ENCODE assay signal across 34 cellular contexts in the genomic region with DNA sequence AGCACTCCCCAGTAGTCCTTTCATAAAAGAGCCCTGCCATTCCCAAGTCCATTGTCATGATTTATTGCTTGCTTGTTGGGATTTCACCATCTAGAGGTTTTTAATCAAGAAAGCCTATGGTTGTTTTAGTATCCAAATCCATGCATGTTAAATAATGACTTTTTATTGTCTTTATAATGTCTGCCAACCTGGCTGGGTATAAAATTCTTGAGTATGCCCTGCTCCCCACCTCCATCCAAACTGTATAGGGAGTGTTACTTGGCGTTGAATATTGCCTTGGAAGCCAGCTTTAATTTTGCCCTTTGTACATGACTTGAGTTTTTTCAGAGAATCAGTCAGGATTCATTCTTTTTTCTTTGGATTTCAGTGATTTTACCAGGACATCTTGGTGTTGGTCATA. TPM values are rescaled to one million over a fixed set of nuclear protein-coding genes. Genes with fewer than 3 reads are reported as not detected.
DNase-seq lines count a peak whose midpoint lies in the region; ATAC-seq, FAIRE-seq and TF ChIP-seq lines count a peak whose summit lies in the region.
"Had no signal": no experiment of that assay in that cellular context is flagged by ENCODE, and none has a peak within 500 bp of the region (broad histone marks: within the 10 kb centered on the region; RNA-seq: fewer than 3 reads in every experiment).

No MANE protein-coding gene starts in this region.

- FAIRE-seq in HepG2 (lab: Jason Lieb, UNC): no peak
- FAIRE-seq in D721Med (lab: Jason Lieb, UNC): peak; percentile 53
- FAIRE-seq in K562 (lab: Jason Lieb, UNC): no peak
- FAIRE-seq: A204.1, A549 had no signal

- no peak for TF ChIP-seq RAD21 in HepG2 (CRISPR knock-in tag; IDR thresholded peaks at IDR 0.05)
- no peak for TF ChIP-seq RAD21 in K562 (CRISPR knock-in tag; conservative IDR thresholded peaks at IDR 0.05 in 1 of 2, IDR thresholded peaks at IDR 0.05 in 1 of 2)

- in situ Hi-C loops in HepG2 (cut with HindIII; ENCODE audit: extremely low pct_ligation_motif_present, low pct_unique_long_range_greater_than_20kb) (no loop called here), K562 (cut with MboI) (no loop called here)

- no peak for DNase-seq in HepG2 (ENCODE audit: low spot score)
- DNase-seq in right lobe of liver: no peak
- no peak for DNase-seq in D721Med (ENCODE audit: insufficient read length, low spot score)
- no peak for DNase-seq in HEK293T (ENCODE audit: extremely low spot score)
- no peak for DNase-seq in K562 (ENCODE audit: extremely low read depth in 1 of 4, low spot score in 3 of 4)
- no peak for DNase-seq in effector memory CD4-positive, alpha-beta T cell
- no peak for DNase-seq in cardiac septum (ENCODE audit: low spot score)
- no peak for DNase-seq in kidney tubule cell (ENCODE audit: low spot score)
- DNase-seq: 8988T; ACHN; AML-193; BE2C; C1 segment of cervical spinal cord; Caco-2; Calu3; CD4-positive, alpha-beta memory T cell; CD4-positive, alpha-beta T cell; CD4-positive, CD25-positive, alpha-beta regulatory T cell; CD8-positive, alpha-beta memory T cell; CD8-positive, alpha-beta T cell; COR-L47; DMS 273 treated with DMSO at 0.1 percent for 48 hours; DMS153; DMS53; DMS79; DMS79 treated with DMSO at 0.1 percent for 48 hours; DND-41; EL had no signal

- H3K36me3 ChIP-seq in HepG2 (replicated peaks in 1 of 2; ENCODE audit: control insufficient read depth in 1 of 2, insufficient read depth in 2 of 2, low read length in 2 of 2) (no peaks in the 10 kb centered on the region), right lobe of liver (no peaks in the 10 kb centered on the region), K562 (ENCODE audit: control insufficient read depth, insufficient read depth, low read length) (no peaks in the 10 kb centered on the region)
- no peaks in the 10 kb centered on the region for H3K36me3 ChIP-seq in effector memory CD4-positive, alpha-beta T cell (ENCODE audit: control insufficient read depth, insufficient read depth, low read length)
- H3K36me3 ChIP-seq: BE2C had no signal

- intact Hi-C loops in HepG2 (cut with micrococcal nuclease; ENCODE audit: unreplicated experiment) (no loop called here), right lobe of liver (cut with DNase I) (no loop called here), K562 (cut with micrococcal nuclease) (no loop called here), cardiac septum (cut with DNase I) (no loop called here)

- ATAC-seq in HepG2 (no peak), right lobe of liver (no peak), K562 (no peak)
- ATAC-seq: A549; CD8-positive, alpha-beta T cell had no signal

- H3K4me3 ChIP-seq in HepG2 (replicated peaks in 1 of 3; ENCODE audit: insufficient read depth in 1 of 3, low read depth in 2 of 3, low read length in 3 of 3) (no peak overlapping the region), right lobe of liver (no peak overlapping the region), K562 (no peak overlapping the region)
- no peak overlapping the region for H3K4me3 ChIP-seq in effector memory CD4-positive, alpha-beta T cell (ENCODE audit: insufficient read depth, low read depth, low read length, poor library complexity, severe bottlenecking)
- H3K4me3 ChIP-seq: A549; BLaER1; BLaER1 treated with 17β-estradiol and CSF1 and Interleukin-3, amounts not matched to agents 10 nM and 100 nM had no signal

- H3K4me2 ChIP-seq in HepG2 (ENCODE audit: low read depth, low read length) (no peak overlapping the region), K562 (ENCODE audit: insufficient read depth, low read length) (no peak overlapping the region)
- H3K4me2 ChIP-seq: A549; BLaER1; BLaER1 treated with 17β-estradiol and CSF1 and Interleukin-3, amounts not matched to agents 10 nM and 100 nM had no signal

- POLR2A ChIA-PET in HepG2 (lab: Yijun Ruan, JAX): no interaction called here
- POLR2A ChIA-PET in HEK293T (lab: Yijun Ruan, JAX): no interaction called here
- POLR2A ChIA-PET in K562 (lab: Yijun Ruan, JAX): no interaction called here

- H3K27me3 ChIP-seq in HepG2 (ENCODE audit: control insufficient read depth in 1 of 2, insufficient read depth in 2 of 2, low read length in 2 of 2) (no peaks in the 10 kb centered on the region), right lobe of liver (no peaks in the 10 kb centered on the region), K562 (ENCODE audit: control insufficient read depth in 2 of 2, insufficient read depth in 2 of 2, low read length in 2 of 2) (peaks cover 4 to 11% of the 10 kb centered on the region in 2 experiments; a peak in 3 of 5 replicates)
- H3K27me3 ChIP-seq in effector memory CD4-positive, alpha-beta T cell (replicated peaks; ENCODE audit: control insufficient read depth, insufficient read depth, low read length, poor library complexity, severe bottlenecking): no peaks in the 10 kb centered on the region
- H3K27me3 ChIP-seq: BE2C; BLaER1; BLaER1 treated with 17β-estradiol and CSF1 and Interleukin-3, amounts not matched to agents 10 nM and 100 nM had no signal

- WGBS in HepG2 (ENCODE audit: low lambda C conversion rate): 89% methylated on average over 1 of the region's 1 CpG
- 82% methylated on average over 1 of the region's 1 CpG for WGBS in right lobe of liver (ENCODE audit: insufficient coverage, low coverage, low lambda C conversion rate, missing lambda C conversion rate)
- 0% methylated on average over 1 of the region's 1 CpG for WGBS in K562 (ENCODE audit: insufficient coverage, low coverage, missing lambda C conversion rate)

- CTCF ChIA-PET in HepG2 (lab: Yijun Ruan, JAX; ENCODE audit: low intra/inter-chr PET ratio, low total read pairs) (no interaction called here), HEK293T (lab: Yijun Ruan, JAX) (no interaction called here), K562 (lab: Yijun Ruan, JAX; ENCODE audit: low intra/inter-chr PET ratio) (no interaction called here)

- H3K79me2 ChIP-seq in HepG2 (ENCODE audit: insufficient read depth, low read length): no peaks in the 10 kb centered on the region
- H3K79me2 ChIP-seq in K562 (ENCODE audit: control insufficient read depth, insufficient read depth, low read length): no peaks in the 10 kb centered on the region

- no peak for TF ChIP-seq POLR2A in HepG2 (IDR thresholded peaks at IDR 0.05; ENCODE audit: insufficient read depth in 1 of 2, low read depth in 2 of 2, low read length in 2 of 2)
- no peak for TF ChIP-seq POLR2A in right lobe of liver (IDR thresholded peaks at IDR 0.05)
- no peak for TF ChIP-seq POLR2A in K562 (conservative IDR thresholded peaks at IDR 0.05)

- no peak overlapping the region for H3K9ac ChIP-seq in HepG2 (ENCODE audit: insufficient read depth, low read depth, low read length)
- H3K9ac ChIP-seq in K562 (ENCODE audit: insufficient read depth in 1 of 2, low read depth in 2 of 2, low read length in 2 of 2): no peak overlapping the region
- H3K9ac ChIP-seq: BLaER1; BLaER1 treated with 17β-estradiol and CSF1 and Interleukin-3, amounts not matched to agents 10 nM and 100 nM had no signal

- no peaks in the 10 kb centered on the region for H4K20me1 ChIP-seq in HepG2 (ENCODE audit: insufficient read depth, low read length)
- no peaks in the 10 kb centered on the region for H4K20me1 ChIP-seq in K562 (replicated peaks; ENCODE audit: control insufficient read depth, insufficient read depth, low read length)
- H4K20me1 ChIP-seq: BLaER1 had no signal

- TF ChIP-seq EP300 in HepG2 (IDR thresholded peaks at IDR 0.05; ENCODE audit: low read depth in 2 of 2, low read length in 2 of 2): no peak
- TF ChIP-seq EP300 in HepG2 (CRISPR knock-in tag; IDR thresholded peaks at IDR 0.05; ENCODE audit: borderline replicate concordance): no peak
- TF ChIP-seq EP300 in K562 (IDR thresholded peaks at IDR 0.05; ENCODE audit: low read length): no peak

- TF ChIP-seq CTCF in HepG2 (CRISPR knock-in tag; IDR thresholded peaks at IDR 0.05) (no peak), right lobe of liver (IDR thresholded peaks at IDR 0.05) (no peak), D721Med (IDR thresholded peaks at IDR 0.05; ENCODE audit: insufficient read depth, missing control alignments) (no peak), K562 (IDR thresholded peaks at IDR 0.05 in 2 of 3, conservative IDR thresholded peaks at IDR 0.05 in 1 of 3; ENCODE audit: insufficient read depth in 2 of 3, low read depth in 1 of 3, low read length in 3 of 3) (no peak)

- BruUV-seq in HepG2 (replicated peaks; lab: Mats Ljungman, UMichigan): no TSS peak
- BruUV-seq in K562 (replicated peaks; lab: Mats Ljungman, UMichigan): no TSS peak

- H3K4me1 ChIP-seq in HepG2 (ENCODE audit: insufficient read depth, low read length): peaks cover 48% of the 10 kb centered on the region
- no peaks in the 10 kb centered on the region for H3K4me1 ChIP-seq in right lobe of liver
- H3K4me1 ChIP-seq in K562 (replicated peaks in 1 of 2; ENCODE audit: control insufficient read depth in 2 of 2, insufficient read depth in 2 of 2, low read length in 2 of 2): no peaks in the 10 kb centered on the region
- no peaks in the 10 kb centered on the region for H3K4me1 ChIP-seq in effector memory CD4-positive, alpha-beta T cell (ENCODE audit: control insufficient read depth, insufficient read depth, low read length, poor library complexity, severe bottlenecking)
- H3K4me1 ChIP-seq: A549, BE2C, Caco-2 had no signal

- no peak overlapping the region for H3K27ac ChIP-seq in HepG2 (ENCODE audit: extremely low read length, insufficient read depth, low read length)
- no peak overlapping the region for H3K27ac ChIP-seq in right lobe of liver
- no peak overlapping the region for H3K27ac ChIP-seq in K562 (ENCODE audit: extremely low read depth, low read depth, low read length)
- H3K27ac ChIP-seq in effector memory CD4-positive, alpha-beta T cell (ENCODE audit: insufficient read depth, low read length, poor library complexity, severe bottlenecking): no peak overlapping the region
- H3K27ac ChIP-seq: 22Rv1; A549; BLaER1; BLaER1 treated with 17β-estradiol and CSF1 and Interleukin-3, amounts not matched to agents 10 nM and 100 nM; C4-2B had no signal

- no peaks in the 10 kb centered on the region for H3K9me3 ChIP-seq in HepG2 (ENCODE audit: low read length)
- H3K9me3 ChIP-seq in right lobe of liver: no peaks in the 10 kb centered on the region
- no peaks in the 10 kb centered on the region for H3K9me3 ChIP-seq in K562 (replicated peaks; ENCODE audit: control insufficient read depth, insufficient read depth, low read depth, low read length)
- no peaks in the 10 kb centered on the region for H3K9me3 ChIP-seq in effector memory CD4-positive, alpha-beta T cell (ENCODE audit: control insufficient read depth, low read length)
- H3K9me3 ChIP-seq: Caco-2 had no signal

- H2AFZ ChIP-seq in HepG2 (ENCODE audit: low read length) (no peak overlapping the region), K562 (ENCODE audit: low read depth, low read length) (no peak overlapping the region)

- H3K9me1 ChIP-seq in K562 (ENCODE audit: control insufficient read depth, insufficient read depth, low read length): no peaks in the 10 kb centered on the region

RNA-seq across cellular contexts. Expression of a gene that starts 44.2 kb away (rescaled TPM):
- total RNA-seq in HepG2 (2016; rRNA removed; fragmentation: Illumina TruSeq; extraction: Trizol) (3.1 and 4.2 TPM in 2 replicates), right lobe of liver (1 to 10 TPM; 1.8 to 3.3 (median 2.4) TPM), K562 (2014; rRNA removed) (0.04 and 0.09 TPM in 2 replicates), K562 (2014; rRNA removed; fragmentation: Illumina TruSeq; extraction: Trizol) (0.10 and 0.11 TPM in 2 replicates), K562 (2015; rRNA removed; fragmentation: Illumina TruSeq; extraction: Trizol) (0.07 and 0.08 TPM in 2 replicates), K562 (2021) (0.09 and 0.16 TPM in 2 replicates), cardiac septum (5.5 TPM)
- total RNA-seq in HepG2 (2016; cell fraction: cytosol; rRNA removed; fragmentation: Illumina TruSeq; extraction: Trizol; ENCODE audit: low read depth): 3.2 and 3.7 TPM in 2 replicates
- total RNA-seq in HepG2 (2016; cell fraction: insoluble cytoplasmic fraction; rRNA removed; fragmentation: Illumina TruSeq; extraction: Trizol): 2.7 and 3.2 TPM in 2 replicates
- 2.0 and 2.1 TPM in 2 replicates for total RNA-seq in HepG2 (2016; cell fraction: membrane; rRNA removed; fragmentation: Illumina TruSeq; extraction: Trizol)
- 11.7 and 13.7 TPM in 2 replicates for total RNA-seq in HepG2 (2016; cell fraction: nucleus; rRNA removed; fragmentation: Illumina TruSeq; extraction: Trizol)
- polyA plus RNA-seq in HepG2 (2011; rRNA removed) (4.0 and 4.6 TPM in 2 replicates), K562 (2011; rRNA removed) (0.08 TPM in 2 replicates), K562 (2014; fragmentation: Illumina TruSeq; extraction: Trizol) (0.01 and 0.03 TPM in 2 replicates), K562 (2014; fragmentation: Nextera tagmentation; extraction: Ambion mirVana) (under 1 TPM in 1 of 2 experiments, not detected in 1; 0.01 TPM), K562 (2014; rRNA removed) (0.03 TPM in 1 of 2 replicates, not detected in the other)
- polyA plus RNA-seq in HepG2 (2011; cell fraction: cytosol; rRNA removed): 2.4 and 2.6 TPM in 2 replicates
- 8.2 and 12.2 TPM in 2 replicates for polyA plus RNA-seq in HepG2 (2011; cell fraction: nucleus; rRNA removed)
- polyA plus RNA-seq in HepG2 (2012): 1.7 and 1.9 TPM in 2 replicates
- polyA plus RNA-seq in HepG2 (2016; cell fraction: cytosol; fragmentation: Illumina TruSeq; extraction: Trizol; ENCODE audit: low read depth): 0.10 and 0.16 TPM in 2 replicates
- polyA plus RNA-seq in HepG2 (2016; cell fraction: insoluble cytoplasmic fraction; fragmentation: Illumina TruSeq; extraction: Trizol; ENCODE audit: low read depth): 1.5 and 1.7 TPM in 2 replicates
- polyA plus RNA-seq in HepG2 (2016; cell fraction: membrane; fragmentation: Illumina TruSeq; extraction: Trizol; ENCODE audit: low read depth): 0.24 and 0.28 TPM in 2 replicates
- polyA plus RNA-seq in HepG2 (2016; cell fraction: nucleus; fragmentation: Illumina TruSeq; extraction: Trizol; ENCODE audit: insufficient read depth, low read depth): 2.9 and 3.5 TPM in 2 replicates
- 0.05 and 38.4 TPM in 2 replicates for polyA minus RNA-seq in HepG2 (2011; rRNA and poly(A)+ RNA removed; ENCODE audit: low replicate concordance)
- 4.8 and 5.2 TPM in 2 replicates for polyA minus RNA-seq in HepG2 (2011; cell fraction: cytosol; rRNA and poly(A)+ RNA removed)
- polyA minus RNA-seq in HepG2 (2011; cell fraction: nucleus; rRNA and poly(A)+ RNA removed): 51.5 and 66.8 TPM in 2 replicates
- 0.37 and 0.74 TPM in 2 replicates for total RNA-seq in K562 (2011; cell fraction: chromatin; rRNA removed; ENCODE audit: low replicate concordance)
- total RNA-seq in K562 (2011; cell fraction: nucleolus; rRNA removed): 0.17 and 0.26 TPM in 2 replicates
- total RNA-seq in K562 (2011; cell fraction: nucleoplasm; rRNA removed): 0.15 and 0.31 TPM in 2 replicates
- 0.04 TPM in 1 of 2 replicates, not detected in the other for polyA plus RNA-seq in K562 (2011; cell fraction: cytosol; rRNA removed)
- polyA plus RNA-seq in K562 (2011; cell fraction: nucleus; rRNA removed): 0.10 and 0.33 TPM in 2 replicates
- polyA plus RNA-seq in K562 (2012): 0.05 and 0.33 TPM in 2 replicates
- polyA minus RNA-seq in K562 (2011; rRNA and poly(A)+ RNA removed): 0.18 TPM in 2 replicates
- not detected in 2 replicates for polyA minus RNA-seq in K562 (2011; cell fraction: cytosol; rRNA and poly(A)+ RNA removed)
- 0.27 and 1.00 TPM in 2 replicates for polyA minus RNA-seq in K562 (2011; cell fraction: nucleus; rRNA and poly(A)+ RNA removed)
